ENCODE assay signal across 24 cellular contexts in the genomic region with DNA sequence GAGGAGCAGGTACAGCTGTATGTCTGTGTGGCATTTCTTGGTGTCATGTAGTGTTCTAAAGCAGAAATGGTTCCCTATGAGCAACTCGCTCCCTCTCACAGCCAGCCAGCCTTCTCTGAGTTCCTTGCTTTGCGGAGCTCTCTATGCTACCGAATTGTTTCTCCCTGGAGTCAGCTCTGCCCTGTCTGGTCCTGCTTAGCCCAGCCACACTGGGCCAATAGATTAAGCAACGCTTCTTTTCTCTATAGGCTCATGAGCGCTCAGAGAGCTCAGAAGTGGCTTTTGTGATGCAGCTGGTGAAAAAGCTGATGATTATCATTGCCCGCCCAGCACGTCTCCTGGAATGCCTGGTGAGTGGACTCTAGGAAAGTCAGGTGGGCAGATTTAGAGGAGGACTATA.
DNase-seq lines count a peak whose midpoint lies in the region; ATAC-seq, FAIRE-seq and TF ChIP-seq lines count a peak whose summit lies in the region.
"Had no signal": no experiment of that assay in that cellular context is flagged by ENCODE, and none has a peak within 500 bp of the region (broad histone marks: within the 10 kb centered on the region; RNA-seq: fewer than 3 reads in every experiment).

No MANE protein-coding gene starts in this region.

- H3K56ac ChIP-seq in H1 (replicated peaks; ENCODE audit: insufficient read length, low read depth, low read length) = no peak overlapping the region

- no peak overlapping the region for H3K18ac ChIP-seq in H1 (ENCODE audit: extremely low read depth, low read length)

- no peaks in the 10 kb centered on the region for H4K20me1 ChIP-seq in H1 (replicated peaks in 1 of 2; ENCODE audit: control insufficient read depth in 1 of 2, insufficient read depth in 2 of 2, low read length in 2 of 2)

- CTCF ChIA-PET in H1 (lab: Charles Lee; ENCODE audit: partially characterized antibody) = interaction anchor here (0.5 to 1.1 kb wide), 3 partner anchors 10 to 137 kb away, joined by 3 read pairs; no protein-coding TSS in a partner anchor

- intact Hi-C loops in right cardiac atrium (cut with DNase I) (no loop called here), heart left ventricle (cut with DNase I) (no loop called here), psoas muscle (cut with DNase I) (no loop called here)

- no peak overlapping the region for H2BK5ac ChIP-seq in H1 (ENCODE audit: low read depth, low read length)

- DNase-seq in right cardiac atrium (no peak), heart left ventricle (no peak), H1 (ENCODE audit: low read depth in 1 of 2, low spot score in 2 of 2) (no peak), psoas muscle (no peak), NCI-H146 treated with DMSO at 0.1 percent for 48 hours (lab: John Stamatoyannopoulos, UW; ENCODE audit: unreplicated experiment) (no peak), iPS-NIHi7 (ENCODE audit: extremely low spot score) (no peak)
- DNase-seq: C1 segment of cervical spinal cord; CD4-positive, alpha-beta memory T cell; COR-L47; DMS53; GDM1; H9; Karpas-422; NCI-H1092 treated with DMSO at 0.1 percent for 48 hours; NCI-H1436; NCI-H187 treated with DMSO at 0.1 percent for 48 hours; NCI-H2171 treated with DMSO at 0.1 percent for 48 hours; NCI-H446; NCI-H524 treated with DMSO at 0.1 percent for 48 hours; NCI-H774 had no signal

- H2BK15ac ChIP-seq in H1 (ENCODE audit: low read length) = no peak overlapping the region

- H3K79me2 ChIP-seq in H1 (ENCODE audit: control insufficient read depth in 1 of 2, insufficient read depth in 2 of 2, low read length in 2 of 2) = no peaks in the 10 kb centered on the region

- H3K9me3 ChIP-seq in right cardiac atrium (ENCODE audit: control insufficient read depth, low read length) (no peaks in the 10 kb centered on the region), heart left ventricle (no peaks in the 10 kb centered on the region), H1 (ENCODE audit: insufficient read depth in 2 of 2, low read depth in 1 of 2, low read length in 1 of 2) (peaks cover 0 to 2% of the 10 kb centered on the region in 2 experiments; a peak in 3 of 4 replicates), psoas muscle (no peaks in the 10 kb centered on the region)
- H3K9me3 ChIP-seq: SJSA1 had no signal

- no peak for TF ChIP-seq RAD21 in H1 (IDR thresholded peaks at IDR 0.05 in 1 of 2, conservative IDR thresholded peaks at IDR 0.05 in 1 of 2; ENCODE audit: low read depth in 2 of 2, low read length in 2 of 2)

- H2AFZ ChIP-seq in H1 (ENCODE audit: low read length) = no peak overlapping the region

- H3K27ac ChIP-seq in right cardiac atrium (ENCODE audit: low read length) (peak overlapping the region; percentile 38), heart left ventricle (peak overlapping the region in 3 of 12 donors; percentile 22 to 53 (median 33)), H1 (ENCODE audit: low read depth, low read length) (0 out of 2 replicates have a peak overlapping the region, but pooled peaks have one; percentile 21), psoas muscle (peak overlapping the region; percentile 9)
- H3K27ac ChIP-seq: SJSA1 had no signal

- no peak overlapping the region for H3K23ac ChIP-seq in H1 (ENCODE audit: insufficient read length)

- no peak overlapping the region for H3K9ac ChIP-seq in H1 (replicated peaks in 1 of 4; ENCODE audit: extremely low read depth in 1 of 4, low read depth in 3 of 4, low read length in 3 of 4)

- WGBS in right cardiac atrium = 92% methylated on average over 7 of the region's 7 CpGs
- WGBS in heart left ventricle, 4 donors = 90 to 97% (median 94%) methylated on average over 7 of the region's 7 CpGs
- 85% methylated on average over 7 of the region's 7 CpGs; no CpG with 5 or more reads in 1 of the 2 experiments for WGBS in H1 (ENCODE audit: extremely low coverage in 1 of 2, insufficient coverage in 1 of 2, insufficient read length in 1 of 2, insufficient replicate concordance in 2 of 2, low coverage in 1 of 2, low lambda C conversion rate in 2 of 2, missing lambda C conversion rate in 1 of 2), 2 experiments
- 93 to 95% (median 94%) methylated on average over 7 of the region's 7 CpGs for WGBS in psoas muscle, 3 donors

- H3K36me3 ChIP-seq in heart left ventricle = peaks cover 0 to 33% (median 27%) of the 10 kb centered on the region in 9 donors
- H3K36me3 ChIP-seq in H1 (ENCODE audit: control insufficient read depth in 2 of 4, insufficient read depth in 4 of 4, low read length in 3 of 4) = peaks cover 7 to 30% (median 22%) of the 10 kb centered on the region in 4 experiments; a peak in 6 of 8 replicates
- peaks cover 3 to 64% of the 10 kb centered on the region in 2 donors for H3K36me3 ChIP-seq in psoas muscle (ENCODE audit: insufficient read depth in 1 of 2, low read depth in 1 of 2)

- no peak overlapping the region for H3K14ac ChIP-seq in H1 (ENCODE audit: insufficient read length)

- FAIRE-seq in H1 (lab: Jason Lieb, UNC) = no peak
- FAIRE-seq: GM12878, HepG2 had no signal

- no peak overlapping the region for H4K91ac ChIP-seq in H1 (replicated peaks; ENCODE audit: insufficient read length, low read length)

- no peak overlapping the region for H2BK20ac ChIP-seq in H1 (ENCODE audit: low read length)

- no peaks in the 10 kb centered on the region for H3K27me3 ChIP-seq in right cardiac atrium (ENCODE audit: control insufficient read depth, insufficient read depth)
- H3K27me3 ChIP-seq in heart left ventricle = no peaks in the 10 kb centered on the region
- H3K27me3 ChIP-seq in H1 (replicated peaks in 1 of 4; ENCODE audit: control insufficient read depth in 3 of 4, extremely low read depth in 1 of 4, insufficient read depth in 3 of 4, low read length in 3 of 4) = no peaks in the 10 kb centered on the region
- no peaks in the 10 kb centered on the region for H3K27me3 ChIP-seq in psoas muscle (ENCODE audit: insufficient read depth in 3 of 3, low read length in 2 of 3)
- H3K27me3 ChIP-seq: SJSA1 had no signal

- H2AK5ac ChIP-seq in H1 (ENCODE audit: low read depth, low read length) = no peak overlapping the region

- H3K79me1 ChIP-seq in H1 (ENCODE audit: low read depth, low read length) = no peaks in the 10 kb centered on the region

- TF ChIP-seq CTCF in heart left ventricle (IDR thresholded peaks at IDR 0.05) (no peak), H1 (IDR thresholded peaks at IDR 0.05; ENCODE audit: control extremely low read depth in 1 of 3, insufficient read depth in 1 of 3, low read depth in 1 of 3, low read length in 3 of 3) (no peak), psoas muscle (IDR thresholded peaks at IDR 0.05) (no peak)

- H2BK12ac ChIP-seq in H1 (ENCODE audit: low read depth, low read length) = no peak overlapping the region

- no peak overlapping the region for H2BK120ac ChIP-seq in H1 (replicated peaks; ENCODE audit: low read depth, low read length)

- H3K4ac ChIP-seq in H1 (replicated peaks; ENCODE audit: insufficient read length, low read depth, low read length) = no peak overlapping the region

- no peak overlapping the region for H3K4me2 ChIP-seq in H1 (ENCODE audit: insufficient read depth in 1 of 2, low read depth in 2 of 2, low read length in 2 of 2)

- no peak overlapping the region for H4K8ac ChIP-seq in H1 (ENCODE audit: extremely low read depth, insufficient read depth, low read length)

- TF ChIP-seq EP300 in H1 (IDR thresholded peaks at IDR 0.05; ENCODE audit: borderline replicate concordance in 1 of 2, low read depth in 2 of 2, low read length in 2 of 2) = no peak

- ATAC-seq in right cardiac atrium (no peak), heart left ventricle (no peak), psoas muscle (peak in 1 of 4 donors; percentile 9), HG03521 (IDR thresholded peaks at IDR 0.05; ENCODE audit: unreplicated experiment) (no peak)
- ATAC-seq: GM12878, HepG2 had no signal

- H3K4me3 ChIP-seq in right cardiac atrium (ENCODE audit: low read length) (no peak overlapping the region), heart left ventricle (no peak overlapping the region), H1 (ENCODE audit: extremely low read depth in 1 of 4, insufficient read depth in 2 of 4, low read depth in 3 of 4, low read length in 4 of 4) (no peak overlapping the region), psoas muscle (no peak overlapping the region)
- H3K4me3 ChIP-seq: GM12878, SJSA1 had no signal

- TF ChIP-seq POLR2A in heart left ventricle (IDR thresholded peaks at IDR 0.05) = no peak
- TF ChIP-seq POLR2A in H1 (IDR thresholded peaks at IDR 0.05; ENCODE audit: control extremely low read depth in 1 of 2, low read depth in 2 of 2, low read length in 2 of 2) = no peak

- no peak overlapping the region for H4K5ac ChIP-seq in H1 (ENCODE audit: insufficient read length, low read depth, low read length)

- no peaks in the 10 kb centered on the region for H3K23me2 ChIP-seq in H1 (ENCODE audit: low read depth, low read length)

- peaks cover 12% of the 10 kb centered on the region for H3K4me1 ChIP-seq in right cardiac atrium (ENCODE audit: control insufficient read depth, insufficient read depth, low read length)
- peaks cover 0 to 37% (median 10%) of the 10 kb centered on the region in 12 donors for H3K4me1 ChIP-seq in heart left ventricle
- H3K4me1 ChIP-seq in H1 (replicated peaks in 1 of 4; ENCODE audit: control insufficient read depth in 3 of 4, insufficient read depth in 4 of 4, low read length in 3 of 4) = peaks cover 0 to 4% (median 2%) of the 10 kb centered on the region in 4 experiments; a peak in 5 of 7 replicates
- H3K4me1 ChIP-seq in psoas muscle = peaks cover 17% of the 10 kb centered on the region
- H3K4me1 ChIP-seq: SJSA1 had no signal

- POLR2A ChIA-PET in H1 (lab: Charles Lee; ENCODE audit: partially characterized antibody) = no interaction called here

TF ChIP-seq in H1, 55 proteins besides CTCF, POLR2A, EP300 and RAD21:
- TF ChIP-seq JUN (IDR thresholded peaks at IDR 0.05; ENCODE audit: low read depth, low read length) = no peak
- TF ChIP-seq CTBP2 (IDR thresholded peaks at IDR 0.05; ENCODE audit: borderline replicate concordance, insufficient read depth, insufficient read length, low read length) = no peak
- peak; percentile 40; the same call in 1 of the 2 replicates for TF ChIP-seq CEBPB (IDR thresholded peaks at IDR 0.05; ENCODE audit: low read depth, low read length)
- no peak for TF ChIP-seq CHD2 (IDR thresholded peaks at IDR 0.05; ENCODE audit: low read length)
- no peak for TF ChIP-seq SIN3A (conservative IDR thresholded peaks at IDR 0.05 in 1 of 2, IDR thresholded peaks at IDR 0.05 in 1 of 2; ENCODE audit: low read depth in 1 of 2, low read length in 2 of 2)
